In genomic region chr11:57657290-57658022, GRCh38 we compare ENCODE assay signal across 8 cellular contexts. TPM values are rescaled to one million over a fixed set of nuclear protein-coding genes. Genes with fewer than 3 reads are reported as not detected.
A peak's percentile ranks its signal among the peaks of the same experiment; 100 is the strongest.
DNase-seq lines count a peak whose midpoint lies in the region; ATAC-seq lines count a peak whose summit lies in the region.

Gene CLP1, plus strand, starts transcription at chr11:57657762. Its CDS starts 1,715 bp downstream, at chr11:57659477.

- no peaks in the 10 kb centered on the region for H3K27me3 Mint-ChIP-seq in activated CD4-positive, alpha-beta T cell treated with anti-CD3 and anti-CD28 coated beads, Interleukin-2, amount 10 ng/mL, durations not matched to agents 7 days and 5 days

- no peaks in the 10 kb centered on the region for H3K9me3 Mint-ChIP-seq in activated CD4-positive, alpha-beta T cell treated with anti-CD3 and anti-CD28 coated beads, Interleukin-2, amount 10 ng/mL, durations not matched to agents 7 days and 5 days

- H3K27ac ChIP-seq in BLaER1, result peak within 1 kb of the TSS; percentile 66

- peak; percentile 99 for ATAC-seq in GM19328 (IDR thresholded peaks at IDR 0.05; ENCODE audit: unreplicated experiment)
- peak; percentile 99 for ATAC-seq in HG03520 (IDR thresholded peaks at IDR 0.05; ENCODE audit: unreplicated experiment)
- peak; percentile 98 for ATAC-seq in left lobe of liver

- DNase-seq in NCI-H69 (lab: John Stamatoyannopoulos, UW) (peak; percentile 99), dedifferentiated amniotic fluid mesenchymal stem cell (ENCODE audit: extremely low spot score) (peak; percentile 99), left lobe of liver (ENCODE audit: low spot score) (peak; percentile 100)
- DNase-seq in activated CD4-positive, alpha-beta T cell treated with anti-CD3 and anti-CD28 coated beads, Interleukin-2, amount 10 ng/mL, durations not matched to agents 7 days and 5 days, result peak; percentile 100
- DNase-seq in stimulated activated CD4-positive, alpha-beta T cell treated with anti-CD3 and anti-CD28 coated beads, Interleukin-2, amount 100 ng/mL, for 4 hours (ENCODE audit: low read depth), result peak; percentile 99

- H3K4me3 Mint-ChIP-seq in activated CD4-positive, alpha-beta T cell treated with anti-CD3 and anti-CD28 coated beads, Interleukin-2, amount 10 ng/mL, durations not matched to agents 7 days and 5 days, result peak within 1 kb of the TSS; percentile 100

- peak within 1 kb of the TSS; percentile 79 for H3K4me3 ChIP-seq in BLaER1

- H3K9ac ChIP-seq in BLaER1, result peak within 1 kb of the TSS; percentile 84

- H3K27ac Mint-ChIP-seq in activated CD4-positive, alpha-beta T cell treated with anti-CD3 and anti-CD28 coated beads, Interleukin-2, amount 10 ng/mL, durations not matched to agents 7 days and 5 days, result peak within 1 kb of the TSS; percentile 94

- peaks cover 27% of the 10 kb centered on the region for H3K4me1 ChIP-seq in BLaER1

- no peaks in the 10 kb centered on the region for H3K27me3 ChIP-seq in BLaER1

- peaks cover 32% of the 10 kb centered on the region for H3K36me3 Mint-ChIP-seq in activated CD4-positive, alpha-beta T cell treated with anti-CD3 and anti-CD28 coated beads, Interleukin-2, amount 10 ng/mL, durations not matched to agents 7 days and 5 days (ENCODE audit: low read depth)

- POLR2A ChIA-PET in activated CD4-positive, alpha-beta T cell treated with anti-CD3 and anti-CD28 coated beads, Interleukin-2, amount 10 ng/mL, durations not matched to agents 7 days and 5 days (lab: Charles Lee), result no interaction called here

- H3K4me2 ChIP-seq in BLaER1, result peak within 1 kb of the TSS; percentile 96

- peaks cover 41% of the 10 kb centered on the region for H3K4me1 Mint-ChIP-seq in activated CD4-positive, alpha-beta T cell treated with anti-CD3 and anti-CD28 coated beads, Interleukin-2, amount 10 ng/mL, durations not matched to agents 7 days and 5 days

- H3K36me3 ChIP-seq in BLaER1, result peaks cover 36% of the 10 kb centered on the region

- peaks cover 37% of the 10 kb centered on the region for H4K20me1 ChIP-seq in BLaER1

- CTCF ChIA-PET in activated CD4-positive, alpha-beta T cell treated with anti-CD3 and anti-CD28 coated beads, Interleukin-2, amount 10 ng/mL, durations not matched to agents 7 days and 5 days (lab: Charles Lee), result interaction anchor here (1.6 to 3.0 kb wide), 2 partner anchors 9 to 18 kb away, joined by 7 to 9 read pairs; no protein-coding TSS in a partner anchor

- H3K9me3 ChIP-seq in BLaER1, result no peaks in the 10 kb centered on the region

RNA-seq across cellular contexts. Expression of gene CLP1, which starts in this region (rescaled TPM):
- 10 to 100 TPM; 17.1 to 21.2 TPM for total RNA-seq in activated CD4-positive, alpha-beta T cell treated with anti-CD3 and anti-CD28 coated beads, Interleukin-2, amount 10 ng/mL, durations not matched to agents 7 days and 5 days
- 6.1 TPM for total RNA-seq in left lobe of liver

Comparison
In these comparisons a context has a peak if more than half of its experiments do, and no peak if none do; other contexts are left out.
1. Peak in every context shown above with its lines: DNase-seq, ATAC-seq, H3K4me3 ChIP-seq and H3K27ac ChIP-seq.